Comparison of ENCODE assay signal across 7 cellular contexts in the genomic region with DNA sequence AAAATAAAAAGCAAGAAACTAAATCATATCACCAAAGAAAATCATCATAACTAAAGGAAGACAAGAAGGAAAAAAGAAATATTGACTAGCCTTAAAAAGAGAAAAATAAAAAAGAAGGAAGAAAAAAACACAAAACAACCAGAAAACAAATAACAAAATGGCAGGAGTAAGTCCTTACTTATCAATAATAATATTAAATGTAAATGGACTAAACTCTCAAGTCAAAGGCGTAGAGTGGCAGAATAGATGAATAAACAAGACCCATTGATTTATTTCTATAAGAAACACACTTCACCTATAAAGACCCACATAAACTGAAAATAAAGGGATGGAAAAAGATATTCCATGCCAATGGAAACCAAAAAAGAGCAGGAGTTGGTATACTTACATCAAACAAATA. TPM values are rescaled to one million over a fixed set of nuclear protein-coding genes. Genes with fewer than 3 reads are reported as not detected.
"Had no signal": no experiment of that assay in that cellular context is flagged by ENCODE, and none has a peak within 500 bp of the region (broad histone marks: within the 10 kb centered on the region; RNA-seq: fewer than 3 reads in every experiment).

No MANE protein-coding gene starts in this region.

RNA-seq across cellular contexts. Expression of a gene that starts 40.9 kb away (rescaled TPM):
- total RNA-seq: OCI-LY7, PC-3, Right ventricle myocardium inferior, Right ventricle myocardium superior, RPMI7951, SJSA1, SK-MEL-5 had no signal
